In genomic region chr4:122758033-122758432, GRCh38 we compare ENCODE assay signal across 9 cellular contexts. TPM values are rescaled to one million over a fixed set of nuclear protein-coding genes. Genes with fewer than 3 reads are reported as not detected.
DNase-seq lines count a peak whose midpoint lies in the region; ATAC-seq and TF ChIP-seq lines count a peak whose summit lies in the region.
"Had no signal": no experiment of that assay in that cellular context is flagged by ENCODE, and none has a peak within 500 bp of the region (broad histone marks: within the 10 kb centered on the region; RNA-seq: fewer than 3 reads in every experiment).

No MANE protein-coding gene starts in this region.

- no peak for TF ChIP-seq EP300 in tibial nerve (IDR thresholded peaks at IDR 0.05)

- H3K4me1 ChIP-seq in tibial nerve: peaks cover 0 to 17% (median 0%) of the 10 kb centered on the region in 4 donors

- H3K9me3 ChIP-seq in tibial nerve: no peaks in the 10 kb centered on the region

- TF ChIP-seq POLR2A in tibial nerve (IDR thresholded peaks at IDR 0.05): no peak

- 26 to 30% methylated on average over 2 of the region's 2 CpGs for WGBS in tibial nerve, 2 donors

- no peaks in the 10 kb centered on the region for H3K27me3 ChIP-seq in tibial nerve

- H3K36me3 ChIP-seq in tibial nerve: no peaks in the 10 kb centered on the region

- ATAC-seq in stimulated activated naive CD8-positive, alpha-beta T cell treated with anti-CD3 and anti-CD28 coated beads, Interleukin-15, Interleukin-2, amounts not matched to agents 100 U/mL and 50 U/mL, for 24 hours: no peak

- no peak overlapping the region for H3K27ac Mint-ChIP-seq in immature natural killer cell
- H3K27ac Mint-ChIP-seq: activated naive CD8-positive, alpha-beta T cell treated with anti-CD3 and anti-CD28 coated beads, Interleukin-2, amount 10 ng/mL, durations not matched to agents 7 days and 5 days had no signal

- H3K27me3 Mint-ChIP-seq in immature natural killer cell (ENCODE audit: low read depth in 3 of 3): peaks cover 2 to 10% (median 6%) of the 10 kb centered on the region in 3 donors

- peak; percentile 11 for DNase-seq in NCI-H510A treated with DMSO at 0.1 percent for 48 hours (lab: John Stamatoyannopoulos, UW)
- no peak for DNase-seq in NCI-H510A (lab: John Stamatoyannopoulos, UW)
- peak; percentile 71 for DNase-seq in HT-29 (ENCODE audit: low spot score)
- peak; percentile 20 to 39 (median 35) for DNase-seq in immature natural killer cell
- no peak for DNase-seq in tibial nerve (ENCODE audit: low spot score in 2 of 2)
- DNase-seq in stimulated activated naive CD8-positive, alpha-beta T cell treated with anti-CD3 and anti-CD28 coated beads, Interleukin-15, Interleukin-2, amounts not matched to agents 100 U/mL and 50 U/mL, for 24 hours: no peak
- DNase-seq in activated effector memory CD4-positive, alpha-beta T cell treated with Interleukin-2 at 50 U/mL for 16 hours: no peak
- DNase-seq: activated naive CD8-positive, alpha-beta T cell treated with anti-CD3 and anti-CD28 coated beads, Interleukin-2, amount 10 ng/mL, durations not matched to agents 7 days and 5 days had no signal

- TF ChIP-seq CTCF in VCaP (conservative IDR thresholded peaks at IDR 0.05) (peak; percentile 81), tibial nerve (IDR thresholded peaks at IDR 0.05) (peak; percentile 57 to 77 (median 66))

- H3K27ac ChIP-seq in VCaP (no peak overlapping the region), tibial nerve (peak overlapping the region in 1 of 4 donors; percentile 33)

- no peaks in the 10 kb centered on the region for H3K36me3 Mint-ChIP-seq in immature natural killer cell
- H3K36me3 Mint-ChIP-seq: activated naive CD8-positive, alpha-beta T cell treated with anti-CD3 and anti-CD28 coated beads, Interleukin-2, amount 10 ng/mL, durations not matched to agents 7 days and 5 days had no signal

- H3K9me3 Mint-ChIP-seq in immature natural killer cell: no peaks in the 10 kb centered on the region
- H3K9me3 Mint-ChIP-seq: activated naive CD8-positive, alpha-beta T cell treated with anti-CD3 and anti-CD28 coated beads, Interleukin-2, amount 10 ng/mL, durations not matched to agents 7 days and 5 days had no signal

- H3K4me3 Mint-ChIP-seq in immature natural killer cell: no peak overlapping the region
- H3K4me3 Mint-ChIP-seq: activated naive CD8-positive, alpha-beta T cell treated with anti-CD3 and anti-CD28 coated beads, Interleukin-2, amount 10 ng/mL, durations not matched to agents 7 days and 5 days had no signal

- H3K4me3 ChIP-seq in tibial nerve: no peak overlapping the region

- H3K4me1 Mint-ChIP-seq in immature natural killer cell: peaks cover 18 to 28% of the 10 kb centered on the region in 2 donors

RNA-seq across cellular contexts. Expression of gene BBS12, which starts 25.5 kb away (rescaled TPM):
- 0.43 and 0.50 TPM in 2 replicates for total RNA-seq in HT-29 (2014; rRNA removed; shearing (Covaris generic))
- 1 to 10 TPM in 1 of 3 donors, under 1 TPM in 1, not detected in 1; 0.19 to 1.1 TPM for polyA plus RNA-seq in immature natural killer cell
- 1 to 10 TPM; 2.9 to 6.7 (median 5.3) TPM for total RNA-seq in tibial nerve

Comparison
In these comparisons a context has a peak if more than half of its experiments do, and no peak if none do; other contexts are left out.
1. DNase-seq: peak in NCI-H510A treated with DMSO at 0.1 percent for 48 hours (single experiment), HT-29 (single experiment) and immature natural killer cell (3 of 3); none in NCI-H510A (single experiment), tibial nerve (0 of 2), stimulated activated naive CD8-positive, alpha-beta T cell treated with anti-CD3 and anti-CD28 coated beads, Interleukin-15, Interleukin-2, amounts not matched to agents 100 U/mL and 50 U/mL, for 24 hours (single experiment) and activated effector memory CD4-positive, alpha-beta T cell treated with Interleukin-2 at 50 U/mL for 16 hours (single experiment).